Comparison of ENCODE assay signal across 9 cellular contexts in the genomic region with DNA sequence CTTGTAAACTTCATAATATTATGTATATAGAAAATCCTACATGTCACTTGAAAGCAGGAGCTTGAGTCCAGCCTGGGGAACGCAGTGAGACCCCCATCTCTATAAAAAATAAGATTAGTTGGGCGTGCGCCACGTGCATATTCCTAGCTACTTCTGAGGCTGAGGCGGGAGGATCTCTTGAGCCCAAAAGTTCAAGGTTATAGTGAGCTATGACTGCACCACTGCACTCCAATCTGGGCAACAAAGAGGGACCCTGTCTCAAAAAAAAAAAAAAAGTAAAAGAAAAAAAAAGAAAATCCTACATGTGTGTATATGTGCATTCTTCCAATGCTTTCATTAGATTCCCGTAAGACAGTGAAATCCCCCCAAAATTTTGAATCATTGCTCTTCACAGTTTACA. TPM values are rescaled to one million over a fixed set of nuclear protein-coding genes. Genes with fewer than 3 reads are reported as not detected.
DNase-seq lines count a peak whose midpoint lies in the region; ATAC-seq and TF ChIP-seq lines count a peak whose summit lies in the region.
"Had no signal": no experiment of that assay in that cellular context is flagged by ENCODE, and none has a peak within 500 bp of the region (broad histone marks: within the 10 kb centered on the region; RNA-seq: fewer than 3 reads in every experiment).

No MANE protein-coding gene starts in this region.

- H3K79me2 ChIP-seq in OCI-LY7 (ENCODE audit: insufficient read depth, low read depth, low read length): peaks cover 91% of the 10 kb centered on the region

- POLR2A ChIA-PET in OCI-LY7 (lab: Charles Lee): interaction anchor here (0.6 to 2.2 kb wide), 12 partner anchors 8 to 360 kb away, joined by 3 to 12 read pairs (median 4); a partner anchor contains a TSS

- TF ChIP-seq EP300 in ovary (IDR thresholded peaks at IDR 0.05): no peak

- H3K9ac ChIP-seq in ES-I3 (ENCODE audit: low read depth, low read length): peak overlapping the region; percentile 94; the same call in 1 of the 2 replicates
- no peak overlapping the region for H3K9ac ChIP-seq in endocrine pancreas (ENCODE audit: control insufficient read depth, insufficient read depth, low read length)

- no peaks in the 10 kb centered on the region for H3K9me3 ChIP-seq in ES-I3 (ENCODE audit: control insufficient read depth, insufficient read depth, low read length)
- H3K9me3 ChIP-seq in OCI-LY7 (ENCODE audit: low read length): no peaks in the 10 kb centered on the region; the same call in 1 of the 2 replicates
- no peaks in the 10 kb centered on the region for H3K9me3 ChIP-seq in endocrine pancreas (ENCODE audit: control insufficient read depth, low read length)
- H3K9me3 ChIP-seq in ovary: no peaks in the 10 kb centered on the region

- CTCF ChIA-PET in OCI-LY7 (lab: Charles Lee; ENCODE audit: unreplicated experiment): no interaction called here

- 12 to 23% (median 18%) methylated on average over 6 of the region's 6 CpGs for WGBS in ovary, 3 donors

- H3K9me2 ChIP-seq in OCI-LY7 (ENCODE audit: insufficient read depth, low read length): no peaks in the 10 kb centered on the region

- no peak overlapping the region for H2AFZ ChIP-seq in OCI-LY7 (ENCODE audit: low read length)

- intact Hi-C loops in OCI-LY7 (cut with micrococcal nuclease; ENCODE audit: unreplicated experiment) (no loop called here), ovary (cut with DNase I) (no loop called here)

- peak overlapping the region; percentile 80 for H3K4me3 ChIP-seq in OCI-LY7 (ENCODE audit: low read depth, low read length, poor library complexity, severe bottlenecking)
- peak overlapping the region; percentile 100 for H3K4me3 ChIP-seq in endocrine pancreas (ENCODE audit: control insufficient read depth, insufficient read depth, low read length)
- H3K4me3 ChIP-seq in ovary: peak overlapping the region; percentile 76

- H3K4me2 ChIP-seq in OCI-LY7 (ENCODE audit: low read length): peak overlapping the region; percentile 74

- no peak for TF ChIP-seq CTCF in OCI-LY7 (conservative IDR thresholded peaks at IDR 0.05; ENCODE audit: low read length)
- TF ChIP-seq CTCF in ovary (IDR thresholded peaks at IDR 0.05): no peak

- H3K36me3 ChIP-seq in ES-I3 (ENCODE audit: insufficient read depth, low read length) (peaks cover 9% of the 10 kb centered on the region; the same call in 1 of the 2 replicates), OCI-LY7 (ENCODE audit: insufficient read depth, low read length) (peaks cover 53% of the 10 kb centered on the region), endocrine pancreas (ENCODE audit: control insufficient read depth, insufficient read depth, low read length) (peaks cover 2% of the 10 kb centered on the region), ovary (no peaks in the 10 kb centered on the region)

- no peak for TF ChIP-seq POLR2A in ovary (IDR thresholded peaks at IDR 0.05)

- in situ Hi-C loops in ACHN (cut with HindIII; ENCODE audit: low pct_ligation_motif_present, low pct_unique_long_range_greater_than_20kb, low sequenced_read_pairs): no loop called here

- H3K4me1 ChIP-seq in ES-I3 (ENCODE audit: insufficient read depth, low read length) (no peaks in the 10 kb centered on the region), OCI-LY7 (ENCODE audit: insufficient read depth, low read length, poor library complexity, severe bottlenecking) (peaks cover 55% of the 10 kb centered on the region), endocrine pancreas (ENCODE audit: control insufficient read depth, insufficient read depth, low read length) (peaks cover 39% of the 10 kb centered on the region), ovary (ENCODE audit: insufficient read depth) (peaks cover 10% of the 10 kb centered on the region)

- peaks cover 22% of the 10 kb centered on the region; the same call in 1 of the 2 replicates for H4K20me1 ChIP-seq in OCI-LY7 (ENCODE audit: insufficient read depth, low read length)

- H3K27me3 ChIP-seq in endocrine pancreas (ENCODE audit: control insufficient read depth, insufficient read depth, low read length) (no peaks in the 10 kb centered on the region), ovary (no peaks in the 10 kb centered on the region)

- no peak overlapping the region for H3K27ac ChIP-seq in OCI-LY7 (ENCODE audit: low read depth, low read length, poor library complexity, severe bottlenecking)
- peak overlapping the region in 1 of 2 donors; percentile 93 for H3K27ac ChIP-seq in ovary

- BruUV-seq in OCI-LY7 (replicated peaks; lab: Mats Ljungman, UMichigan): TSS peak; percentile 47

- DNase-seq in OCI-LY7 (ENCODE audit: low spot score): no peak
- no peak for DNase-seq in ovary
- no peak for DNase-seq in 8988T
- no peak for DNase-seq in AML-193 (lab: John Stamatoyannopoulos, UW)
- DNase-seq in ACHN: no peak
- DNase-seq: NCI-H1048 had no signal

- ATAC-seq in HG03175 (IDR thresholded peaks at IDR 0.05; ENCODE audit: unreplicated experiment): no peak

RNA-seq across cellular contexts. Expression of a gene that starts 1.7 kb away (rescaled TPM):
- 80.0 and 93.4 TPM in 2 replicates for total RNA-seq in OCI-LY7 (2014; rRNA removed; shearing (Covaris generic))
- total RNA-seq in OCI-LY7 (2022) (135 and 143 TPM in 2 replicates), ovary (100 to 1,000 TPM; 175 to 315 (median 287) TPM)
- polyA plus RNA-seq in ovary: 100 to 1,000 TPM; 142 to 388 TPM

RNA-seq across cellular contexts. Expression of a gene that starts 11.2 kb away (rescaled TPM):
- 13.2 and 16.4 TPM in 2 replicates for total RNA-seq in OCI-LY7 (2014; rRNA removed; shearing (Covaris generic))
- total RNA-seq in OCI-LY7 (2022): 10.5 and 19.6 TPM in 2 replicates
- 1 to 10 TPM; 3.7 to 9.0 (median 5.7) TPM for total RNA-seq in ovary
- 1 to 10 TPM; 2.8 to 4.0 TPM for polyA plus RNA-seq in ovary
